In the genomic region with DNA sequence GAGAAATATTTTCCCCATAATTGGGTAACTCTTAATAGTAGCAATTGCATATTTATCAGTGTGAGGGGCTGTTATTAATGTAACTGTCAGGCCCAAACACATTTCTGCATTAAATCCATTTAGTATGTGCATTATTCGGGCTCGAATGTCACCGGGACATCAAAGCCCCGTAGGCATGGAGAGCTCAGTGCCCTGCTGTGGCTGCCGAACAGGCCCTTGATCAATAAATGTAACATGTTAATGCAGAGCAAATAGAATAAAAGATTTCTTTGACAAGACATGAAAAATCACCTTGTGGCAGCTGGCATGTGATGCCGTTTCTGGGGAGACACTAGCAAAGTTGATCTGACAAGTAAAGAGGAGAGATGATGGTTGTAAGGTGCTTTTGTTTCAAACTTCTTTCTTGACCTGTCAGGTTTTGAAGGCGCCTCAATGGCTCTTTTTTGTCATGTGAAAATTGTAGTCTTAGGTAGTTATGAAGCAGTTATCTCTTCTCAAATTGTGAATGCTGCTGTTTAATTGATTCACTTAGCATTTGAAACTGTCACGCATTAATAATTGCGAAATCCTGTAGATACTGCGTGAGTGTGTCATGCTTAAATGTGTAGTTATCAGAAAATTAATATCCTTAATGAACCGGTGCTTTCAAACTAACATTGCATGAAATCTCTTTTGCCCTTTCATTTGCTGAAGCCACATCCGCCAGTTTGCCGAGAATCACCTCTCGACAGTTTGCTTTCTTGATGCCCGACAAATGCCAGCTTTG, we compare ENCODE assay signal across 24 cellular contexts. TPM values are rescaled to one million over a fixed set of nuclear protein-coding genes. Genes with fewer than 3 reads are reported as not detected.
DNase-seq lines count a peak whose midpoint lies in the region; ATAC-seq, FAIRE-seq and TF ChIP-seq lines count a peak whose summit lies in the region.
"Had no signal": no experiment of that assay in that cellular context is flagged by ENCODE, and none has a peak within 500 bp of the region (broad histone marks: within the 10 kb centered on the region; RNA-seq: fewer than 3 reads in every experiment).

No MANE protein-coding gene starts in this region.

- intact Hi-C loops in HepG2 (cut with micrococcal nuclease; ENCODE audit: unreplicated experiment) = no loop called here
- intact Hi-C loops in right lobe of liver (cut with DNase I) = no loop called here

- peaks cover 47% of the 10 kb centered on the region for H3K4me1 Mint-ChIP-seq in WTC11
- H3K4me1 Mint-ChIP-seq: B cell; CD4-positive, alpha-beta memory T cell had no signal

- no peak overlapping the region for H3K27ac ChIP-seq in HepG2 (ENCODE audit: extremely low read length, insufficient read depth, low read length)
- H3K27ac ChIP-seq in right lobe of liver = no peak overlapping the region
- H3K27ac ChIP-seq in iPS-20b (ENCODE audit: low read length) = no peak overlapping the region
- H3K27ac ChIP-seq: GM23248, RWPE1, SJSA1 had no signal

- no peaks in the 10 kb centered on the region for H4K20me1 ChIP-seq in HepG2 (ENCODE audit: insufficient read depth, low read length)

- TF ChIP-seq POLR2A in HepG2 (IDR thresholded peaks at IDR 0.05; ENCODE audit: insufficient read depth in 1 of 2, low read depth in 2 of 2, low read length in 2 of 2) (no peak), right lobe of liver (IDR thresholded peaks at IDR 0.05) (no peak)

- CTCF ChIA-PET in HepG2 (lab: Yijun Ruan, JAX; ENCODE audit: low intra/inter-chr PET ratio, low total read pairs) (no interaction called here), WTC11 (lab: Charles Lee) (interaction anchor here (0.9 to 1.1 kb wide), 3 partner anchors 42 to 55 kb away, joined by 3 to 5 read pairs (median 3); no protein-coding TSS in a partner anchor)

- H3K9me3 ChIP-seq in HepG2 (ENCODE audit: low read length) (peaks cover 10% of the 10 kb centered on the region), right lobe of liver (no peaks in the 10 kb centered on the region), iPS-20b (ENCODE audit: insufficient read depth, low read depth, low read length) (peaks cover 7% of the 10 kb centered on the region; the same call in 1 of the 2 replicates)
- H3K9me3 ChIP-seq: SJSA1 had no signal

- no peak for TF ChIP-seq RAD21 in HepG2 (CRISPR knock-in tag; IDR thresholded peaks at IDR 0.05)

- peaks cover 14 to 27% of the 10 kb centered on the region in 2 experiments for H3K36me3 ChIP-seq in HepG2 (replicated peaks in 1 of 2; ENCODE audit: control insufficient read depth in 1 of 2, insufficient read depth in 2 of 2, low read length in 2 of 2)
- H3K36me3 ChIP-seq in right lobe of liver = no peaks in the 10 kb centered on the region
- no peaks in the 10 kb centered on the region for H3K36me3 ChIP-seq in iPS-20b (ENCODE audit: insufficient read depth, low read depth, low read length)
- H3K36me3 ChIP-seq: SJSA1 had no signal

- BruUV-seq in HepG2 (replicated peaks; lab: Mats Ljungman, UMichigan) = no TSS peak

- POLR2A ChIA-PET in HepG2 (lab: Yijun Ruan, JAX) = no interaction called here
- POLR2A ChIA-PET in WTC11 (lab: Charles Lee) = interaction anchor here (0.6 kb wide), 1 partner anchor 56 kb away, joined by 4 read pairs; no protein-coding TSS in a partner anchor

- no peak overlapping the region for H3K27ac Mint-ChIP-seq in WTC11
- H3K27ac Mint-ChIP-seq: B cell; CD4-positive, alpha-beta memory T cell; HFFc6 had no signal

- TF ChIP-seq EP300 in HepG2 (IDR thresholded peaks at IDR 0.05; ENCODE audit: low read depth in 2 of 2, low read length in 2 of 2) = no peak
- TF ChIP-seq EP300 in HepG2 (CRISPR knock-in tag; IDR thresholded peaks at IDR 0.05; ENCODE audit: borderline replicate concordance) = no peak

- peak overlapping the region; percentile 33 for H3K4me3 Mint-ChIP-seq in WTC11
- H3K4me3 Mint-ChIP-seq: B cell; CD4-positive, alpha-beta memory T cell; HFFc6 had no signal

- H3K4me1 ChIP-seq in HepG2 (ENCODE audit: insufficient read depth, low read length) (peaks cover 28% of the 10 kb centered on the region), right lobe of liver (no peaks in the 10 kb centered on the region), iPS-20b (ENCODE audit: insufficient read depth, low read length) (peaks cover 27% of the 10 kb centered on the region; the same call in 1 of the 2 replicates)
- H3K4me1 ChIP-seq: SJSA1 had no signal

- no peak overlapping the region for H3K9ac ChIP-seq in HepG2 (ENCODE audit: insufficient read depth, low read depth, low read length)
- H3K9ac ChIP-seq in iPS-20b (ENCODE audit: low read depth, low read length) = no peak overlapping the region
- H3K9ac ChIP-seq: GM23248 had no signal

- TF ChIP-seq CTCF in HepG2 (CRISPR knock-in tag; IDR thresholded peaks at IDR 0.05) = no peak
- TF ChIP-seq CTCF in right lobe of liver (IDR thresholded peaks at IDR 0.05) = no peak
- TF ChIP-seq CTCF in WTC11 (IDR thresholded peaks at IDR 0.05) = no peak

- no peak overlapping the region for H2AFZ ChIP-seq in HepG2 (ENCODE audit: low read length)
- H2AFZ ChIP-seq: GM23248 had no signal

- FAIRE-seq in HepG2 (lab: Jason Lieb, UNC) = no peak
- FAIRE-seq: D721Med, G401.6, GM12891, GM19239 had no signal

- H3K27me3 ChIP-seq in HepG2 (ENCODE audit: control insufficient read depth in 1 of 2, insufficient read depth in 2 of 2, low read length in 2 of 2) (no peaks in the 10 kb centered on the region), right lobe of liver (no peaks in the 10 kb centered on the region), iPS-20b (ENCODE audit: insufficient read depth, low read length) (peaks cover 76% of the 10 kb centered on the region)
- H3K27me3 ChIP-seq: SJSA1 had no signal

- H3K27me3 Mint-ChIP-seq in WTC11 (ENCODE audit: low read depth) = peaks cover 71% of the 10 kb centered on the region

- in situ Hi-C loops in HepG2 (cut with HindIII; ENCODE audit: extremely low pct_ligation_motif_present, low pct_unique_long_range_greater_than_20kb) = no loop called here

- ATAC-seq in HepG2 = no peak
- no peak for ATAC-seq in right lobe of liver
- peak; percentile 54; the same call in 1 of the 2 replicates for ATAC-seq in WTC11
- no peak for ATAC-seq in HG02970 (IDR thresholded peaks at IDR 0.05; ENCODE audit: low FRiP score, unreplicated experiment)

- H3K4me2 ChIP-seq in HepG2 (ENCODE audit: low read depth, low read length) = no peak overlapping the region

- H3K36me3 Mint-ChIP-seq in WTC11 = peaks cover 11% of the 10 kb centered on the region; the same call in 1 of the 2 replicates
- H3K36me3 Mint-ChIP-seq: CD4-positive, alpha-beta memory T cell had no signal

- no peak overlapping the region for H3K4me3 ChIP-seq in HepG2 (replicated peaks in 1 of 3; ENCODE audit: insufficient read depth in 1 of 3, low read depth in 2 of 3, low read length in 3 of 3)
- H3K4me3 ChIP-seq in right lobe of liver = no peak overlapping the region
- H3K4me3 ChIP-seq in iPS-20b (ENCODE audit: low read length) = peak overlapping the region; percentile 14
- H3K4me3 ChIP-seq: GM23248, SJSA1 had no signal

- H3K79me2 ChIP-seq in HepG2 (ENCODE audit: insufficient read depth, low read length) = no peaks in the 10 kb centered on the region

- WGBS in HepG2 (ENCODE audit: low lambda C conversion rate) = 98% methylated on average over 15 of the region's 15 CpGs
- 86% methylated on average over 14 of the region's 15 CpGs for WGBS in right lobe of liver (ENCODE audit: insufficient coverage, low coverage, low lambda C conversion rate, missing lambda C conversion rate)

- peaks cover 12% of the 10 kb centered on the region for H3K9me3 Mint-ChIP-seq in WTC11
- H3K9me3 Mint-ChIP-seq: HFFc6 had no signal

- DNase-seq in HepG2 (ENCODE audit: low spot score) (no peak), right lobe of liver (no peak), WTC11 (ENCODE audit: low spot score) (no peak), Kasumi-1 (lab: John Stamatoyannopoulos, UW) (no peak), NCI-H2227 (lab: John Stamatoyannopoulos, UW; ENCODE audit: unreplicated experiment) (no peak)
- DNase-seq: ACHN; CD4-positive, alpha-beta memory T cell; DMS79 treated with DMSO at 0.1 percent for 48 hours; GM23248; HFFc6; NCI-H187; NCI-H2171; NK-92 treated with Interleukin-12 subunit alpha and Interleukin-12 subunit beta, amount 100 ng/mL, for 24 hours; OCI-M1; SW 1271 had no signal

RNA-seq across cellular contexts. Expression of a gene that starts 19.4 kb away (rescaled TPM):
- total RNA-seq in HepG2 (2016; rRNA removed; fragmentation: Illumina TruSeq; extraction: Trizol) (19.3 and 22.0 TPM in 2 replicates), right lobe of liver (10 to 100 TPM in 5 of 6 experiments, 1 to 10 TPM in 1; 9.9 to 19.9 (median 16.3) TPM), WTC11 (2021) (0.48 to 0.92 TPM (median 0.78 TPM) in 3 replicates)
- 70.4 and 78.7 TPM in 2 replicates for total RNA-seq in HepG2 (2016; cell fraction: cytosol; rRNA removed; fragmentation: Illumina TruSeq; extraction: Trizol; ENCODE audit: low read depth)
- total RNA-seq in HepG2 (2016; cell fraction: insoluble cytoplasmic fraction; rRNA removed; fragmentation: Illumina TruSeq; extraction: Trizol) = 20.0 and 23.4 TPM in 2 replicates
- total RNA-seq in HepG2 (2016; cell fraction: membrane; rRNA removed; fragmentation: Illumina TruSeq; extraction: Trizol) = 36.7 and 40.7 TPM in 2 replicates
- 27.3 and 38.1 TPM in 2 replicates for total RNA-seq in HepG2 (2016; cell fraction: nucleus; rRNA removed; fragmentation: Illumina TruSeq; extraction: Trizol)
- polyA plus RNA-seq in HepG2 (2011; rRNA removed) = 13.4 and 17.7 TPM in 2 replicates
- polyA plus RNA-seq in HepG2 (2011; cell fraction: cytosol; rRNA removed) = 18.1 and 21.4 TPM in 2 replicates
- polyA plus RNA-seq in HepG2 (2011; cell fraction: nucleus; rRNA removed) = 10.7 and 11.9 TPM in 2 replicates
- 14.6 and 23.3 TPM in 2 replicates for polyA plus RNA-seq in HepG2 (2012)
- 51.8 and 58.1 TPM in 2 replicates for polyA plus RNA-seq in HepG2 (2016; cell fraction: cytosol; fragmentation: Illumina TruSeq; extraction: Trizol; ENCODE audit: low read depth)
- 25.9 and 29.7 TPM in 2 replicates for polyA plus RNA-seq in HepG2 (2016; cell fraction: insoluble cytoplasmic fraction; fragmentation: Illumina TruSeq; extraction: Trizol; ENCODE audit: low read depth)
- 28.6 and 35.5 TPM in 2 replicates for polyA plus RNA-seq in HepG2 (2016; cell fraction: membrane; fragmentation: Illumina TruSeq; extraction: Trizol; ENCODE audit: low read depth)
- 9.9 and 22.8 TPM in 2 replicates for polyA plus RNA-seq in HepG2 (2016; cell fraction: nucleus; fragmentation: Illumina TruSeq; extraction: Trizol; ENCODE audit: insufficient read depth, low read depth)
- polyA minus RNA-seq in HepG2 (2011; rRNA and poly(A)+ RNA removed; ENCODE audit: low replicate concordance) = 4.1 and 25.5 TPM in 2 replicates
- polyA minus RNA-seq in HepG2 (2011; cell fraction: cytosol; rRNA and poly(A)+ RNA removed) = 5.1 and 7.5 TPM in 2 replicates
- 58.6 and 83.8 TPM in 2 replicates for polyA minus RNA-seq in HepG2 (2011; cell fraction: nucleus; rRNA and poly(A)+ RNA removed)
- total RNA-seq: B cell; CD4-positive, alpha-beta memory T cell; GM23248; SJSA1 had no signal
- polyA plus RNA-seq: CD4-positive, alpha-beta memory T cell had no signal

RNA-seq across cellular contexts. Expression of a gene that starts 49.3 kb away (rescaled TPM):
- total RNA-seq in HepG2 (2016; rRNA removed; fragmentation: Illumina TruSeq; extraction: Trizol) (5.8 and 8.3 TPM in 2 replicates), right lobe of liver (1 to 10 TPM; 2.9 to 7.1 (median 5.4) TPM), WTC11 (2021) (0.25 to 0.39 TPM (median 0.34 TPM) in 3 replicates)
- total RNA-seq in HepG2 (2016; cell fraction: cytosol; rRNA removed; fragmentation: Illumina TruSeq; extraction: Trizol; ENCODE audit: low read depth) = 1.8 and 1.9 TPM in 2 replicates
- total RNA-seq in HepG2 (2016; cell fraction: insoluble cytoplasmic fraction; rRNA removed; fragmentation: Illumina TruSeq; extraction: Trizol) = 5.6 and 8.5 TPM in 2 replicates
- 6.0 and 6.3 TPM in 2 replicates for total RNA-seq in HepG2 (2016; cell fraction: membrane; rRNA removed; fragmentation: Illumina TruSeq; extraction: Trizol)
- total RNA-seq in HepG2 (2016; cell fraction: nucleus; rRNA removed; fragmentation: Illumina TruSeq; extraction: Trizol) = 8.7 TPM in 2 replicates
- polyA plus RNA-seq in HepG2 (2011; rRNA removed) = 2.7 and 4.0 TPM in 2 replicates
- 2.4 and 4.0 TPM in 2 replicates for polyA plus RNA-seq in HepG2 (2011; cell fraction: cytosol; rRNA removed)
- polyA plus RNA-seq in HepG2 (2011; cell fraction: nucleus; rRNA removed) = 15.1 and 19.3 TPM in 2 replicates
- 9.8 and 13.3 TPM in 2 replicates for polyA plus RNA-seq in HepG2 (2012)
- polyA plus RNA-seq in HepG2 (2016; cell fraction: cytosol; fragmentation: Illumina TruSeq; extraction: Trizol; ENCODE audit: low read depth) = 1.3 and 1.4 TPM in 2 replicates
- 13.9 and 16.9 TPM in 2 replicates for polyA plus RNA-seq in HepG2 (2016; cell fraction: insoluble cytoplasmic fraction; fragmentation: Illumina TruSeq; extraction: Trizol; ENCODE audit: low read depth)
- 4.1 and 4.2 TPM in 2 replicates for polyA plus RNA-seq in HepG2 (2016; cell fraction: membrane; fragmentation: Illumina TruSeq; extraction: Trizol; ENCODE audit: low read depth)
- 25.1 and 25.7 TPM in 2 replicates for polyA plus RNA-seq in HepG2 (2016; cell fraction: nucleus; fragmentation: Illumina TruSeq; extraction: Trizol; ENCODE audit: insufficient read depth, low read depth)
- 1.0 and 15.3 TPM in 2 replicates for polyA minus RNA-seq in HepG2 (2011; rRNA and poly(A)+ RNA removed; ENCODE audit: low replicate concordance)
- 10.1 and 11.8 TPM in 2 replicates for polyA minus RNA-seq in HepG2 (2011; cell fraction: cytosol; rRNA and poly(A)+ RNA removed)
- 7.0 and 10.7 TPM in 2 replicates for polyA minus RNA-seq in HepG2 (2011; cell fraction: nucleus; rRNA and poly(A)+ RNA removed)
- total RNA-seq: B cell had no signal
- polyA plus RNA-seq: CD4-positive, alpha-beta memory T cell had no signal
